ENCODE assay signal across 24 cellular contexts in the genomic region with DNA sequence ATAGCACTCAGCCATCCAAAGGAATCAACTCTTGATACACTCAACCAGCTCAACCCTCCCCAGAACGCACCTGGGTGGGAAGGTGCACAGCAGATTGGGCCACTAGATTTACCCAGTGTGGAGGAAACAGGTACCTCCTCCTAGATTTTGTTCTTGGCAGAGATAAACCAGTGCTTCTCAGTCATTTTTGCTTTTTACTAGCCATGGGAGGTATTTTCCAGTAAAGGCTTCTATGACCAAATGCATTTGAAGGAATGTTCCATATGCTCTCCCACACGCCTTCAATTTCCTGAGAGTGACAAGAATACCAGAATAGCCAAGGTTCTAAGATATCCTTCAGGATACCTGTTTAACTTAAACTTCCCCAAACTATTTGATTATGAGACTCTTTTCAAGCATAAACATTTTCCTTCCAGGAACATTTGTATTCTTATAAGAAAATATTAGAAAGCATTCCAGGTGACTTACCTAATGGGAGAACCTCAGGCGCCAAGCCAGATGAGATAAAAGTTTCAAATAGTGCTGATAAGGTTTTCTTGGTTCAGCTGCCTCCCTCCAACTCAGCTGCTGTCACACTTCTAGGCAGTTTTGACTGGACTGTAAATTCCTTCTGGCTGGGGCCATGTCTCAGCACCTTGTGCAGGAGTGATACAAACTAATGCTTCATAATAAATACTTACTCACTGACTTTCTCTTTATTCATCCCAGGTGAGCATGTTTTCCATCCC.
"Had no signal": no experiment of that assay in that cellular context is flagged by ENCODE, and none has a peak within 500 bp of the region (broad histone marks: within the 10 kb centered on the region; RNA-seq: fewer than 3 reads in every experiment).

No MANE protein-coding gene starts in this region.

- ATAC-seq: activated CD8-positive, alpha-beta T cell treated with anti-CD3 and anti-CD28 coated beads, Interleukin-2, amount 10 ng/mL, durations not matched to agents 7 days and 5 days; activated T-cell treated with anti-CD3 and anti-CD28 coated beads, Interleukin-2, amount 50 U/mL, for 4 hours; PC-3; T-helper 17 cell; WTC11 had no signal

- H3K36me3 Mint-ChIP-seq: activated CD8-positive, alpha-beta memory T cell treated with anti-CD3 and anti-CD28 coated beads, Interleukin-2, amount 10 ng/mL, durations not matched to agents 7 days and 5 days; activated naive CD4-positive, alpha-beta T cell treated with anti-CD3 and anti-CD28 coated beads, Interleukin-2, amount 50 U/mL, for 24 hours; brain; WTC11 had no signal

- H3K4me1 ChIP-seq: ascending aorta had no signal

- H3K27me3 ChIP-seq: ascending aorta had no signal

- H3K4me3 ChIP-seq: ascending aorta had no signal

- H3K27ac ChIP-seq: ascending aorta, KMS-11 had no signal

- H3K27ac Mint-ChIP-seq: activated CD8-positive, alpha-beta memory T cell treated with anti-CD3 and anti-CD28 coated beads, Interleukin-2, amount 10 ng/mL, durations not matched to agents 7 days and 5 days; activated CD8-positive, alpha-beta T cell treated with anti-CD3 and anti-CD28 coated beads, Interleukin-2, amount 10 ng/mL, durations not matched to agents 7 days and 5 days; activated naive CD4-positive, alpha-beta T cell treated with anti-CD3 and anti-CD28 coated beads, Interleukin-2, amount 50 U/mL, for 24 hours; brain; IgD-negative memory B cell; T-helper 17 cell; WTC11 had no signal

- H3K36me3 ChIP-seq: ascending aorta had no signal

- H3K4me1 Mint-ChIP-seq: activated naive CD4-positive, alpha-beta T cell treated with anti-CD3 and anti-CD28 coated beads, Interleukin-2, amount 50 U/mL, for 24 hours; brain; IgD-negative memory B cell; WTC11 had no signal

- H3K9me3 Mint-ChIP-seq: activated naive CD4-positive, alpha-beta T cell treated with anti-CD3 and anti-CD28 coated beads, Interleukin-2, amount 50 U/mL, for 24 hours had no signal

- H3K9me3 ChIP-seq: ascending aorta had no signal

- DNase-seq: activated CD4-positive, alpha-beta T cell treated with anti-CD3 and anti-CD28 coated beads for 48 hours; activated CD4-positive, alpha-beta T cell treated with anti-CD3 and anti-CD28 coated beads, Interleukin-2, amount 50 U/mL, for 4 hours; activated CD4-positive, CD25-positive, alpha-beta regulatory T cell treated with anti-CD3 and anti-CD28 coated beads, Interleukin-2, amount 50 U/mL, for 72 hours; activated CD8-positive, alpha-beta memory T cell treated with anti-CD3 and anti-CD28 coated beads, Interleukin-2, amount 10 ng/mL, durations not matched to agents 7 days and 5 days; activated CD8-positive, alpha-beta T cell treated with anti-CD3 and anti-CD28 coated beads, Interleukin-2, amount 10 ng/mL, durations not matched to agents 7 days and 5 days; activated gamma-delta T cell treated with Interleukin-2 at 50 U/mL for 16 hours; activated T-cell treated with anti-CD3 and anti-CD28 coated beads, Interleukin-2, amount 50 U/mL, for 4 hours; MV-4-11; NCI-H1092 treated with DMSO at 0.1 percent for 48 hours; NCI-H146; NCI-H187 treated with DMSO at 0.1 percent for 48 hours; NCI-H2081 treated with DMSO at 0.1 percent for 48 hours; NCI-H446; NCI-H524; PC-3; SIG-M5; T-helper 17 cell; T-helper 9 cell had no signal

- H3K4me3 Mint-ChIP-seq: activated CD8-positive, alpha-beta memory T cell treated with anti-CD3 and anti-CD28 coated beads, Interleukin-2, amount 10 ng/mL, durations not matched to agents 7 days and 5 days; activated CD8-positive, alpha-beta T cell treated with anti-CD3 and anti-CD28 coated beads, Interleukin-2, amount 10 ng/mL, durations not matched to agents 7 days and 5 days; activated naive CD4-positive, alpha-beta T cell treated with anti-CD3 and anti-CD28 coated beads, Interleukin-2, amount 50 U/mL, for 24 hours; activated T-cell treated with anti-CD3 and anti-CD28 coated beads, Interleukin-2, amount 50 U/mL, for 4 hours; brain; IgD-negative memory B cell; T-helper 17 cell; WTC11 had no signal
